ENCODE assay signal across 8 cellular contexts in the genomic region with DNA sequence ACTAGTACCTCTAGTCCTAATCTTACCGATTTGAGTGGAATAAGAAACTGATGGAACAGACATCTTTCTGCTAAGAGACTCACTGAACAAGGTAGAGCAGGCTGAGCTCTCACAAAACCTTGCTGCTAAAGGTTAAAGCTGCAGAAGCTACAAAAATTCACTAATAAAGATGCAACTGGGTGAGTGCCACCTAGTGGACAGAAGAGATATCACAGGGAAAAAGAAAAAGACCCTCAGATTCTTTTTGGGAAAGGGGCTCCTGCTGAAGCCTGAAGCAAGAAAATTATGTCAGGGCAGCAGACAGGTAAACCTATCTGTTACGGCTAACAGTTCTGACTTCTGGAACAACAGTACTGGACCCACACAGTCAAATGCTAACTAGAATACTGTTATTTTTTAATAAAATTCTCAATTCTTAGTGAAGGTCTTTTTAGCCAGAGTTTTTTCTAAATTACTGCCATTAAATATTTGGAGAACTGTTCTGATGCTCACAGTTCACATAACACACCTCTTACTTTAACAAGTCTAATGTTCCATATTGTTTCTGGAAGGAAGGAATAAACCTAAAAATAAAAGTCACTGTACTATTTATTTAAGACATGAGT. TPM values are rescaled to one million over a fixed set of nuclear protein-coding genes. Genes with fewer than 3 reads are reported as not detected.
DNase-seq lines count a peak whose midpoint lies in the region; ATAC-seq, FAIRE-seq and TF ChIP-seq lines count a peak whose summit lies in the region.

No MANE protein-coding gene starts in this region.

- H3K9me3 ChIP-seq in heart right ventricle: no peaks in the 10 kb centered on the region
- H3K9me3 ChIP-seq in testis: no peaks in the 10 kb centered on the region

- no peak for FAIRE-seq in RCC 7860 (lab: Jason Lieb, UNC)

- peaks cover 0 to 97% (median 28%) of the 10 kb centered on the region in 9 donors for H3K36me3 ChIP-seq in heart right ventricle
- no peaks in the 10 kb centered on the region for H3K36me3 ChIP-seq in testis (ENCODE audit: low read depth, missing control alignments)

- DNase-seq in heart right ventricle (no peak), cardiac septum (ENCODE audit: low spot score) (no peak), RCC 7860 (ENCODE audit: low spot score) (peak; percentile 9), foreskin fibroblast (peak in 1 of 2 donors; percentile 30), testis (no peak)
- no peak for DNase-seq in activated CD4-positive, alpha-beta T cell treated with anti-CD3 and anti-CD28 coated beads, Interleukin-2, amount 50 U/mL, for 4 hours

- ATAC-seq in heart right ventricle (no peak), HG03159 (IDR thresholded peaks at IDR 0.05; ENCODE audit: unreplicated experiment) (no peak), HG02973 (IDR thresholded peaks at IDR 0.05; ENCODE audit: unreplicated experiment) (no peak)

- H3K4me1 ChIP-seq in heart right ventricle: peaks cover 0 to 44% (median 9%) of the 10 kb centered on the region in 9 donors
- H3K4me1 ChIP-seq in testis: no peaks in the 10 kb centered on the region

- no peak for TF ChIP-seq POLR2A in testis (IDR thresholded peaks at IDR 0.05)

- H3K4me3 ChIP-seq in heart right ventricle (no peak overlapping the region), foreskin fibroblast (ENCODE audit: low read depth in 1 of 2, low read length in 2 of 2) (no peak overlapping the region), testis (no peak overlapping the region)

- no peaks in the 10 kb centered on the region for H3K27me3 ChIP-seq in heart right ventricle
- H3K27me3 ChIP-seq in testis: no peaks in the 10 kb centered on the region

- H3K27ac ChIP-seq in heart right ventricle (no peak overlapping the region), testis (no peak overlapping the region)

- intact Hi-C loops in heart right ventricle (cut with DNase I) (loop anchor here in 8 of 10 donors (5.0 to 10.0 kb wide), 10 partner anchors 223 to 483 kb away; partner anchors contain the start of genes PCDHB13 (in 3 of the 8), PCDHB14 (in 2 of the 8), PCDHB15 (in 2 of the 8) and PCDHB16 (in 1 of the 8)), cardiac septum (cut with DNase I) (loop anchor here (10.0 kb wide), 1 partner anchor 483 kb away; no protein-coding TSS in a partner anchor), testis (cut with DNase I; ENCODE audit: low total_unique reads) (no loop called here)

- TF ChIP-seq CTCF in heart right ventricle (IDR thresholded peaks at IDR 0.05): peak; percentile 76 to 92 (median 89)
- peak; percentile 84 for TF ChIP-seq CTCF in foreskin fibroblast (IDR thresholded peaks at IDR 0.05; ENCODE audit: low read depth, low read length)
- peak; percentile 46 to 97 (median 57) for TF ChIP-seq CTCF in testis (IDR thresholded peaks at IDR 0.05)

- WGBS in heart right ventricle, 2 donors: 32 to 44% methylated on average over 2 of the region's 2 CpGs
- WGBS in testis, 2 donors: 41 to 47% methylated on average over 2 of the region's 2 CpGs

RNA-seq across cellular contexts. Expression of gene DIAPH1, which starts 51.2 kb away (rescaled TPM):
- 10 to 100 TPM; 27.3 to 93.2 (median 46.9) TPM for total RNA-seq in heart right ventricle
- 10 to 100 TPM; 28.4 to 48.6 TPM for polyA plus RNA-seq in heart right ventricle
- total RNA-seq in cardiac septum: 77.7 TPM
- 10 to 100 TPM; 53.7 to 58.2 TPM for total RNA-seq in testis
- 77.5 TPM for polyA plus RNA-seq in testis (ENCODE audit: insufficient read depth, low read depth, low replicate concordance)
